ENCODE assay signal across 1 cellular context in the genomic region with DNA sequence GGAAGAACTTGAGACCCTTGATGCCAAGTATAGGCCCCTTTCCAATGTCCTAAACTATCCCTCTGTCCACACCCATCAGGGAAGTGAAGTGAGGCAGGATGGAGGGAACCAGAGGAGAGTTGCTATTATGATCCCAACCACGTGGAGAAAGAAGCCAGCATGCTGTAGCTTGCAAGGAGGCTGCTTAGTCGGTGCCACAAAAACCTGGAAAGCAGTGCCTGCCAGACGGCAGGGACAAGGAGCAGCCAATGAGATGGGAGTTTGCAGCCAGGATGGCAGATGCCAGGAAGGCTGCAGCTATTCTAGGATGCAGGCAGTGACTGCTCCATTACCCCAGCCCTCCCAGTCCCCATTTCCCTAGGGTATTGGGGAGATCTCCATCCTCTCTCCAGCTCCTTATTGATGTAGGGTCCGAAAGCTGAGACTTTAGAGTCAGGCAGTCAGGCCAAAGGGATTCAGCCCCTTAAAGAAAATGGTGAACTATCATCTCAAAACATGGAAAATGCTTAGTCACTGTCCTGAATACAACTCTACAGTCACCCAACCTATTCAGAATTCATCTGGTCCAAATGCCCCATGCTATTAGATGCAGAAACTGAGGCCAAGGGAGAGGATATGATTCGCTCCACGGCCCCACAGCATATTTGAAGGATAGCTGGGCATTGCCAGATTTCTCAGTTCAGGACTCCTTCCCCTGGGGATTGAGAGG.
A peak's percentile ranks its signal among the peaks of the same experiment; 100 is the strongest.
TF ChIP-seq lines count a peak whose summit lies in the region.

No MANE protein-coding gene starts in this region.

TF ChIP-seq in HepG2, 621 proteins besides CTCF, POLR2A, EP300 and RAD21 (continued from another document):
- TF ChIP-seq, protein P1, sequence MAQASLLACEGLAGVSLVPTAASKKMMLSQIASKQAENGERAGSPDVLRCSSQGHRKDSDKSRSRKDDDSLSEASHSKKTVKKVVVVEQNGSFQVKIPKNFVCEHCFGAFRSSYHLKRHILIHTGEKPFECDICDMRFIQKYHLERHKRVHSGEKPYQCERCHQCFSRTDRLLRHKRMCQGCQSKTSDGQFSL (CRISPR knock-in tag; IDR thresholded peaks at IDR 0.05) = no peak
- TF ChIP-seq MXD3 (CRISPR knock-in tag; IDR thresholded peaks at IDR 0.05) (no peak), RFXAP (CRISPR knock-in tag; IDR thresholded peaks at IDR 0.05; ENCODE audit: borderline replicate concordance) (no peak), SMYD3 (CRISPR knock-in tag; IDR thresholded peaks at IDR 0.05) (no peak), NFE2L2 (IDR thresholded peaks at IDR 0.05; ENCODE audit: low read length) (peak; percentile 35; the same call in 1 of the 2 replicates), CBFB (CRISPR knock-in tag; IDR thresholded peaks at IDR 0.05) (no peak), CC2D1A (CRISPR knock-in tag; IDR thresholded peaks at IDR 0.05) (no peak)
TF ChIP-seq in HepG2: peak in this region for 2.
